8 cellular contexts compared by ENCODE assay signal in the genomic region with DNA sequence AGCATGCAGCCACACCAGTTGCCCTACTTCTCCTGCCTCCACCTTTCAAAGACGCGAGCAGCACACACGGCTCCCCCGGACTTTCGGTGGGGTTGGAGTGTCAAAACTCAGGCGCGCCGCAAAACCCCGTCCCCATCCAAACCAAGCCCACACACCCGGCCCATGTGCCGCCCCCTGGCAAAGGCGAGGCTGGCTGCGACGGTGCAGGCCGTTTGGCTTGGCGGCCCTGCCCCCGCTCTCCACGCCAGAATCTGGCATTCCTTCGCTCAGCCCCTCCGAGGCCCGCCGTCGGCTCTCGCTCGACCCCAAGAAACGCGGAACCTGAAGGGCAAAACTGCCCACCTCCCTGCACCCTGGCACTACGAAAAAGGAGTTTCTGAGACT. TPM values are rescaled to one million over a fixed set of nuclear protein-coding genes. Genes with fewer than 3 reads are reported as not detected.
DNase-seq lines count a peak whose midpoint lies in the region; ATAC-seq and TF ChIP-seq lines count a peak whose summit lies in the region.
"Not testable (repeated sequence)": the region's sequence is repeated elsewhere in the genome, so short reads cannot be mapped to it uniquely, and the experiment has no call there.

No MANE protein-coding gene starts in this region.

- in situ Hi-C loops in IMR-90 (cut with MboI; ENCODE audit: low sequenced_read_pairs), result not testable (repeated sequence)

- not testable (repeated sequence) for H3K9me1 ChIP-seq in IMR-90 (ENCODE audit: insufficient read depth, low read length)

- TF ChIP-seq POLR2A in IMR-90 (IDR thresholded peaks at IDR 0.05; ENCODE audit: low read depth, low read length); stomach (IDR thresholded peaks at IDR 0.05): not testable (repeated sequence)

- H3K4me3 Mint-ChIP-seq in activated naive CD8-positive, alpha-beta T cell, result peak overlapping the region; percentile 46

- WGBS in IMR-90 (ENCODE audit: extremely low coverage in 2 of 2, insufficient read length in 1 of 2), 2 experiments, result no CpG with 5 or more reads among the region's 28 CpGs
- 0 to 2% (median 1%) methylated on average over 9 to 17 of the region's 28 CpGs; no CpG with 5 or more reads in 1 of the 5 donors for WGBS in stomach, 5 donors

- H3K14ac ChIP-seq in IMR-90 (replicated peaks; ENCODE audit: low read depth, low read length), result not testable (repeated sequence)

- H4K5ac ChIP-seq in IMR-90 (ENCODE audit: low read depth, low read length), result not testable (repeated sequence)

- not testable (repeated sequence) for H2BK15ac ChIP-seq in IMR-90 (ENCODE audit: low read depth, low read length)

- H2BK5ac ChIP-seq in IMR-90 (ENCODE audit: low read depth, low read length, poor library complexity, severe bottlenecking), result not testable (repeated sequence)

- H2AK9ac ChIP-seq in IMR-90 (replicated peaks; ENCODE audit: low read depth, low read length, poor library complexity), result not testable (repeated sequence)

- H2BK120ac ChIP-seq in IMR-90 (ENCODE audit: low read depth, low read length), result not testable (repeated sequence)

- not testable (repeated sequence) for H3K27ac Mint-ChIP-seq in activated naive CD8-positive, alpha-beta T cell

- H4K20me1 ChIP-seq in IMR-90 (ENCODE audit: insufficient read depth, low read length), result not testable (repeated sequence)

- not testable (repeated sequence) for H3K23ac ChIP-seq in IMR-90 (ENCODE audit: low read depth, low read length)

- H3K79me2 ChIP-seq in parathyroid adenoma, result not testable (repeated sequence)

- not testable (repeated sequence) for H2BK20ac ChIP-seq in IMR-90 (ENCODE audit: low read depth, low read length)

- H3K4ac ChIP-seq in IMR-90 (ENCODE audit: low read depth, low read length), result not testable (repeated sequence)

- not testable (repeated sequence) for TF ChIP-seq CTCF in BJ (IDR thresholded peaks at IDR 0.05; ENCODE audit: insufficient read depth, low read depth, low read length); IMR-90 (conservative IDR thresholded peaks at IDR 0.05; ENCODE audit: low read depth, low read length); kidney epithelial cell (IDR thresholded peaks at IDR 0.05; ENCODE audit: insufficient read depth, low read length, poor library complexity, severe bottlenecking); parathyroid adenoma (IDR thresholded peaks at IDR 0.05); stomach (IDR thresholded peaks at IDR 0.05)

- not testable (repeated sequence) for H2AFZ ChIP-seq in IMR-90 (replicated peaks; ENCODE audit: low read length, poor library complexity)
- H2AFZ ChIP-seq in parathyroid adenoma, result peak overlapping the region; percentile 60

- CTCF ChIA-PET in BJ (lab: Yijun Ruan, JAX); IMR-90 (lab: Yijun Ruan, JAX): not testable (repeated sequence)

- not testable (repeated sequence) for DNase-seq in BJ (ENCODE audit: low read depth); IMR-90; epithelial cell of prostate (ENCODE audit: low read depth, low spot score); kidney epithelial cell (ENCODE audit: low read depth)
- peak; percentile 36 for DNase-seq in activated CD4-positive, CD25-positive, alpha-beta regulatory T cell treated with anti-CD3 and anti-CD28 coated beads, Interleukin-2, amount 50 U/mL, for 72 hours
- DNase-seq in stomach, result peak; percentile 27

- not testable (repeated sequence) for BruUV-seq in IMR-90 (replicated peaks; lab: Mats Ljungman, UMichigan)

- H4K91ac ChIP-seq in IMR-90 (ENCODE audit: insufficient read depth, low read depth, low read length), result not testable (repeated sequence)

- not testable (repeated sequence) for H3K36me3 ChIP-seq in BJ (ENCODE audit: control insufficient read depth, insufficient read depth, low read length); IMR-90 (ENCODE audit: control insufficient read depth, insufficient read depth, low read length); kidney epithelial cell (ENCODE audit: control insufficient read depth, insufficient read depth, low read length); parathyroid adenoma (ENCODE audit: control insufficient read depth, insufficient read depth, low read length); stomach

- H3K4me3 ChIP-seq in BJ (ENCODE audit: low read depth, low read length) (peak overlapping the region; percentile 48), IMR-90 (ENCODE audit: insufficient read depth, low read depth, low read length) (peak overlapping the region; percentile 64; the same call in 1 of the 2 replicates), kidney epithelial cell (ENCODE audit: low read depth, low read length) (peak overlapping the region; percentile 46), parathyroid adenoma (ENCODE audit: low read depth, low read length) (peak overlapping the region; percentile 42), stomach (peak overlapping the region; percentile 61 to 78 (median 71))

- H3K36me3 Mint-ChIP-seq in activated naive CD8-positive, alpha-beta T cell, result not testable (repeated sequence)

- not testable (repeated sequence) for H3K27me3 ChIP-seq in BJ (ENCODE audit: control insufficient read depth, insufficient read depth, low read length); IMR-90 (ENCODE audit: control insufficient read depth, insufficient read depth, low read length); kidney epithelial cell (ENCODE audit: control insufficient read depth, insufficient read depth, low read length); parathyroid adenoma (ENCODE audit: control insufficient read depth, insufficient read depth, low read length); stomach

- intact Hi-C loops in IMR-90 (cut with micrococcal nuclease); stomach (cut with DNase I; ENCODE audit: low total_unique reads): not testable (repeated sequence)

- not testable (repeated sequence) for H3K79me1 ChIP-seq in IMR-90 (ENCODE audit: low read depth in 1 of 2, low read length in 2 of 2)

- not testable (repeated sequence) for TF ChIP-seq RAD21 in IMR-90 (IDR thresholded peaks at IDR 0.05; ENCODE audit: low read length)

- H3K27me3 Mint-ChIP-seq in activated naive CD8-positive, alpha-beta T cell, result not testable (repeated sequence)

- H3K9me3 ChIP-seq in IMR-90 (ENCODE audit: control insufficient read depth, insufficient read depth, low read length); parathyroid adenoma (ENCODE audit: control insufficient read depth, low read length); stomach: not testable (repeated sequence)

- not testable (repeated sequence) for H3K27ac ChIP-seq in IMR-90 (ENCODE audit: insufficient read depth, low read length); parathyroid adenoma
- H3K27ac ChIP-seq in epithelial cell of prostate (peak overlapping the region; percentile 43), stomach (peak overlapping the region; percentile 72 to 89 (median 86))

- not testable (repeated sequence) for H3K4me1 Mint-ChIP-seq in activated naive CD8-positive, alpha-beta T cell (ENCODE audit: low read depth)

- H3K4me1 ChIP-seq in IMR-90 (ENCODE audit: control insufficient read depth, insufficient read depth, low read length); parathyroid adenoma; stomach: not testable (repeated sequence)

- not testable (repeated sequence) for ATAC-seq in IMR-90 (ENCODE audit: low read depth)

- dilution Hi-C loops in IMR-90 (cut with HindIII; ENCODE audit: low sequenced_read_pairs, unreplicated experiment), result not testable (repeated sequence)

- not testable (repeated sequence) for H3K9me3 Mint-ChIP-seq in activated naive CD8-positive, alpha-beta T cell (ENCODE audit: low read depth)

- TF ChIP-seq EP300 in stomach (IDR thresholded peaks at IDR 0.05), result not testable (repeated sequence)

- H4K8ac ChIP-seq in IMR-90 (ENCODE audit: low read depth in 2 of 2, low read length in 2 of 2), result not testable (repeated sequence)

- not testable (repeated sequence) for H3K56ac ChIP-seq in IMR-90 (ENCODE audit: extremely low read depth, insufficient read depth, low read length)

- H2AK5ac ChIP-seq in IMR-90 (ENCODE audit: low read depth, low read length), result not testable (repeated sequence)

- not testable (repeated sequence) for H3K9ac ChIP-seq in IMR-90 (ENCODE audit: low read depth, low read length); parathyroid adenoma

- POLR2A ChIA-PET in BJ (lab: Charles Lee); IMR-90 (lab: Charles Lee; ENCODE audit: unreplicated experiment): not testable (repeated sequence)

- not testable (repeated sequence) for H3K4me2 ChIP-seq in IMR-90 (ENCODE audit: low read depth, low read length); parathyroid adenoma (ENCODE audit: low read length)

- not testable (repeated sequence) for H3K18ac ChIP-seq in IMR-90 (ENCODE audit: low read depth, low read length)

RNA-seq across cellular contexts. Expression of a gene that starts 0.8 kb away (rescaled TPM):
- polyA plus RNA-seq in BJ (2011; rRNA removed), result 40.7 and 41.2 TPM in 2 replicates
- polyA minus RNA-seq in BJ (2011; rRNA and poly(A)+ RNA removed), result 153 and 198 TPM in 2 replicates
- 128 and 131 TPM in 2 replicates for total RNA-seq in IMR-90 (2012; rRNA removed)
- 37.4 and 40.4 TPM in 2 replicates for polyA plus RNA-seq in IMR-90 (2012; rRNA removed)
- polyA plus RNA-seq in IMR-90 (2012; cell fraction: cytosol; rRNA removed), result 22.4 and 28.6 TPM in 2 replicates
- 43.5 and 64.2 TPM in 2 replicates for polyA plus RNA-seq in IMR-90 (2012; cell fraction: nucleus; rRNA removed; ENCODE audit: low replicate concordance)
- 136 and 150 TPM in 2 replicates for total RNA-seq in kidney epithelial cell
- total RNA-seq in stomach, result 100 to 1,000 TPM in 1 of 5 donors, 10 to 100 TPM in 4; 24.1 to 191 (median 46.6) TPM
- polyA plus RNA-seq in stomach, result 1 to 10 TPM in 2 of 3 donors, under 1 TPM in 1; 0.92 to 6.6 (median 3.5) TPM
